ENCODE assay signal across 17 cellular contexts in the genomic region with DNA sequence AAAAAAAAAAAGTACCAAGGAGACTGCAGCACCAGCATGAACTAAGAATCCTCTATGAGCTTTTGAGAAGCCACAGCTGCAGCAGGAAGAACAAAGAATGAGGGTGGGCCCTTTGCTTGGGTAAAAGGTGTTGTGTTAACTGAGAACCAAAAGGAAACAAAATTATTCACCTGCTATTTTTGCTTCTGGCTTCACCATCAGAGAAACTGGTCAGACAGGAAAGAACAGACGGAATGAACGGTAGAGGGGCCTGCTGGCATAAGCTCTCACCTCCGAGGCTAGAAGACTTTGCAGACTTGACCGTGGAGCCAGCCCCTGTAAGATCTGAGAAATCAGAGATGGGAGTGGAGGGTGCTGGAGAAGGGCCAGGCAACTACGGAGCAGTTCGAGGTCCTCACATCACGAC. TPM values are rescaled to one million over a fixed set of nuclear protein-coding genes. Genes with fewer than 3 reads are reported as not detected.
DNase-seq lines count a peak whose midpoint lies in the region; ATAC-seq and TF ChIP-seq lines count a peak whose summit lies in the region.
"Had no signal": no experiment of that assay in that cellular context is flagged by ENCODE, and none has a peak within 500 bp of the region (broad histone marks: within the 10 kb centered on the region; RNA-seq: fewer than 3 reads in every experiment).

No MANE protein-coding gene starts in this region.

- ATAC-seq in stimulated activated naive CD8-positive, alpha-beta T cell treated with anti-CD3 and anti-CD28 coated beads, Interleukin-15, Interleukin-2, amounts not matched to agents 100 U/mL and 50 U/mL, for 24 hours, result no peak
- ATAC-seq in T-helper 17 cell (no peak), GM18907 (IDR thresholded peaks at IDR 0.05; ENCODE audit: unreplicated experiment) (no peak)

- H3K27ac Mint-ChIP-seq in stimulated activated naive CD8-positive, alpha-beta T cell treated with anti-CD3 and anti-CD28 coated beads, Interleukin-15, Interleukin-2, amounts not matched to agents 100 ng/mL and 50 ng/mL, for 24 hours, result peak overlapping the region; percentile 17
- H3K27ac Mint-ChIP-seq in T-helper 17 cell, result peak overlapping the region; percentile 82
- H3K27ac Mint-ChIP-seq in immature natural killer cell, result peak overlapping the region; percentile 21 to 89 (median 82)

- intact Hi-C loops in left ventricle myocardium inferior (cut with micrococcal nuclease), result no loop called here

- no peaks in the 10 kb centered on the region for H3K27me3 Mint-ChIP-seq in stimulated activated naive CD8-positive, alpha-beta T cell treated with anti-CD3 and anti-CD28 coated beads, Interleukin-15, Interleukin-2, amounts not matched to agents 100 ng/mL and 50 ng/mL, for 24 hours
- H3K27me3 Mint-ChIP-seq in T-helper 17 cell (no peaks in the 10 kb centered on the region), immature natural killer cell (ENCODE audit: low read depth in 3 of 3) (no peaks in the 10 kb centered on the region)

- H3K4me1 Mint-ChIP-seq in stimulated activated naive CD8-positive, alpha-beta T cell treated with anti-CD3 and anti-CD28 coated beads, Interleukin-15, Interleukin-2, amounts not matched to agents 100 ng/mL and 50 ng/mL, for 24 hours (ENCODE audit: low read depth), result peaks cover 23% of the 10 kb centered on the region
- peaks cover 11% of the 10 kb centered on the region for H3K4me1 Mint-ChIP-seq in T-helper 17 cell
- H3K4me1 Mint-ChIP-seq in immature natural killer cell, result peaks cover 27 to 31% of the 10 kb centered on the region in 2 donors

- H3K9me3 ChIP-seq in T-helper 17 cell (ENCODE audit: control insufficient read depth, low read length, poor library complexity, severe bottlenecking) (no peaks in the 10 kb centered on the region), left ventricle myocardium inferior (replicated peaks) (no peaks in the 10 kb centered on the region)
- H3K9me3 ChIP-seq: ascending aorta, colonic mucosa, esophagus muscularis mucosa, heart left ventricle had no signal

- no peak overlapping the region for H3K4me3 Mint-ChIP-seq in stimulated activated naive CD8-positive, alpha-beta T cell treated with anti-CD3 and anti-CD28 coated beads, Interleukin-15, Interleukin-2, amounts not matched to agents 100 ng/mL and 50 ng/mL, for 24 hours
- no peak overlapping the region for H3K4me3 Mint-ChIP-seq in T-helper 17 cell
- H3K4me3 Mint-ChIP-seq in immature natural killer cell, result peak overlapping the region; percentile 3 to 70 (median 42)
- H3K4me3 Mint-ChIP-seq: T-helper 1 cell treated with Interleukin-12 subunit alpha and Interleukin-12 subunit beta and Interleukin-4 antibody, amounts not matched to agents 30 μg/mL and 1 μg/mL, for 36 hours had no signal

- peaks cover 28% of the 10 kb centered on the region for H3K4me1 ChIP-seq in left ventricle myocardium inferior
- H3K4me1 ChIP-seq: ascending aorta, colonic mucosa had no signal

- peaks cover 36% of the 10 kb centered on the region for H3K36me3 ChIP-seq in left ventricle myocardium inferior

- TF ChIP-seq CTCF in left ventricle myocardium inferior (IDR thresholded peaks at IDR 0.05; ENCODE audit: borderline replicate concordance), result no peak

- H3K36me3 Mint-ChIP-seq in stimulated activated naive CD8-positive, alpha-beta T cell treated with anti-CD3 and anti-CD28 coated beads, Interleukin-15, Interleukin-2, amounts not matched to agents 100 ng/mL and 50 ng/mL, for 24 hours (ENCODE audit: low read depth), result peaks cover 35% of the 10 kb centered on the region
- H3K36me3 Mint-ChIP-seq in T-helper 17 cell (ENCODE audit: low read depth) (peaks cover 8% of the 10 kb centered on the region), immature natural killer cell (peaks cover 18 to 30% (median 18%) of the 10 kb centered on the region in 3 donors)

- no peak overlapping the region for H3K4me3 ChIP-seq in left ventricle myocardium inferior
- H3K4me3 ChIP-seq: ascending aorta, colonic mucosa, esophagus muscularis mucosa, heart left ventricle had no signal

- H3K9me3 Mint-ChIP-seq in stimulated activated naive CD8-positive, alpha-beta T cell treated with anti-CD3 and anti-CD28 coated beads, Interleukin-15, Interleukin-2, amounts not matched to agents 100 ng/mL and 50 ng/mL, for 24 hours, result no peaks in the 10 kb centered on the region
- H3K9me3 Mint-ChIP-seq in immature natural killer cell, result no peaks in the 10 kb centered on the region
- H3K9me3 Mint-ChIP-seq: T-helper 1 cell treated with Interleukin-12 subunit alpha and Interleukin-12 subunit beta and Interleukin-4 antibody, amounts not matched to agents 30 μg/mL and 1 μg/mL, for 36 hours had no signal

- H3K27ac ChIP-seq in left ventricle myocardium inferior (replicated peaks), result no peak overlapping the region
- H3K27ac ChIP-seq: ascending aorta, colonic mucosa, esophagus muscularis mucosa had no signal

- DNase-seq in stimulated activated naive CD8-positive, alpha-beta T cell treated with anti-CD3 and anti-CD28 coated beads, Interleukin-15, Interleukin-2, amounts not matched to agents 100 U/mL and 50 U/mL, for 24 hours, result no peak
- DNase-seq in T-helper 17 cell (no peak), immature natural killer cell (peak in 2 of 3 donors; percentile 12 to 29), CD1c-positive myeloid dendritic cell (ENCODE audit: extremely low spot score) (no peak), SIG-M5 treated with dmso at 0.1 percent for 504 hours (lab: John Stamatoyannopoulos, UW; ENCODE audit: unreplicated experiment) (no peak), left ventricle myocardium inferior (no peak)
- DNase-seq: colonic mucosa; DMS53; NCI-H1930; NCI-H82; stimulated activated CD4-positive, alpha-beta T cell treated with anti-CD3 and anti-CD28 coated beads, Interleukin-4, amount 100 ng/mL, for 4 hours had no signal

- no peaks in the 10 kb centered on the region for H3K27me3 ChIP-seq in left ventricle myocardium inferior (ENCODE audit: low read depth)
- H3K27me3 ChIP-seq: ascending aorta, colonic mucosa, esophagus muscularis mucosa, heart left ventricle had no signal

RNA-seq across cellular contexts. Expression of gene IL10RB, which starts 27.6 kb away (rescaled TPM):
- 10 to 100 TPM; 17.0 to 18.9 TPM for total RNA-seq in T-helper 17 cell
- polyA plus RNA-seq in immature natural killer cell, result 10 to 100 TPM; 45.9 to 63.5 (median 46.9) TPM
- 6.8 TPM for total RNA-seq in left ventricle myocardium inferior

RNA-seq across cellular contexts. Expression of gene IFNAR1, which starts 31.0 kb away (rescaled TPM):
- total RNA-seq in T-helper 17 cell (10 to 100 TPM; 16.6 to 27.6 TPM), left ventricle myocardium inferior (24.4 TPM)
- 10 to 100 TPM; 34.1 to 57.1 (median 40.6) TPM for polyA plus RNA-seq in immature natural killer cell

Comparison
In these comparisons a context has a peak if more than half of its experiments do, and no peak if none do; other contexts are left out.
1. H3K27ac Mint-ChIP-seq: peak in every context shown above with its lines; median percentile 82 in T-helper 17 cell; 82 in immature natural killer cell; 17 in stimulated activated naive CD8-positive, alpha-beta T cell treated with anti-CD3 and anti-CD28 coated beads, Interleukin-15, Interleukin-2, amounts not matched to agents 100 ng/mL and 50 ng/mL, for 24 hours.
2. H3K4me3 Mint-ChIP-seq: peak in immature natural killer cell (5 of 5); none in stimulated activated naive CD8-positive, alpha-beta T cell treated with anti-CD3 and anti-CD28 coated beads, Interleukin-15, Interleukin-2, amounts not matched to agents 100 ng/mL and 50 ng/mL, for 24 hours (single experiment) and T-helper 17 cell (single experiment).
3. DNase-seq: peak in immature natural killer cell (2 of 3); none in stimulated activated naive CD8-positive, alpha-beta T cell treated with anti-CD3 and anti-CD28 coated beads, Interleukin-15, Interleukin-2, amounts not matched to agents 100 U/mL and 50 U/mL, for 24 hours (single experiment), T-helper 17 cell (0 of 3), CD1c-positive myeloid dendritic cell (single experiment), SIG-M5 treated with dmso at 0.1 percent for 504 hours (single experiment) and left ventricle myocardium inferior (single experiment).